27 cellular contexts compared by ENCODE assay signal in the genomic region with DNA sequence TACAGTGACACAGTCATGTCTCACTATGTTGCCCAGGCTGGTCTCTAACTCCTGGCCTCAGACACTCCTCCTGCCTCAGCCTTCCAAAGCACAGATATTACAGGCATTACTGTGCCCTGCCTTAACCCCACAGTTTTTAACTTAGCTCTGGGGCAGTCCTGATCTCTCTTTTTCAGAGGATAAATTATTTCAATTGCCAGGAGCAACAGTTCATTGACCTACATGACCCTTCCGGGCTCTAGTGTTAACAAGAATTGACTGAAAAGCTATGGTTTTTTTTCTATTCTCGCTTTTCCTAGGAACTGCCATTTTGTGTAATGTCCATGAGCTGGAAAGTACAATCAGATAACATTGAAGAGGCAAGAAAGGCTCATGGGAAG.
DNase-seq lines count a peak whose midpoint lies in the region; ATAC-seq, FAIRE-seq and TF ChIP-seq lines count a peak whose summit lies in the region.
"Had no signal": no experiment of that assay in that cellular context is flagged by ENCODE, and none has a peak within 500 bp of the region (broad histone marks: within the 10 kb centered on the region; RNA-seq: fewer than 3 reads in every experiment).

No MANE protein-coding gene starts in this region.

- H3K36me3 Mint-ChIP-seq in HFFc6 (ENCODE audit: low read depth) (no peaks in the 10 kb centered on the region), mesothelial cell of epicardium (no peaks in the 10 kb centered on the region)
- H3K36me3 Mint-ChIP-seq: activated naive CD8-positive, alpha-beta T cell treated with anti-CD3 and anti-CD28 coated beads for 36 hours; immature natural killer cell; neural progenitor cell; T-cell had no signal

- H3K27me3 ChIP-seq in adrenal gland (no peaks in the 10 kb centered on the region), stomach smooth muscle (ENCODE audit: control insufficient read depth in 1 of 2, insufficient read depth in 2 of 2, low read length in 2 of 2) (no peaks in the 10 kb centered on the region)
- H3K27me3 ChIP-seq: hepatocyte, neural progenitor cell, suprapubic skin had no signal

- H3K9ac ChIP-seq in stomach smooth muscle (ENCODE audit: low read length in 2 of 2), result peak overlapping the region in 1 of 2 donors; percentile 47
- H3K9ac ChIP-seq: neural progenitor cell had no signal

- no peaks in the 10 kb centered on the region for H3K36me3 ChIP-seq in adrenal gland (replicated peaks in 1 of 2)
- H3K36me3 ChIP-seq in stomach smooth muscle (ENCODE audit: control insufficient read depth in 2 of 2, insufficient read depth in 2 of 2, low read length in 2 of 2), result no peaks in the 10 kb centered on the region
- H3K36me3 ChIP-seq: left ventricle myocardium inferior, neural progenitor cell, suprapubic skin had no signal

- H3K4me3 ChIP-seq in adrenal gland, result no peak overlapping the region
- no peak overlapping the region for H3K4me3 ChIP-seq in stomach smooth muscle (ENCODE audit: low read length in 2 of 2)
- H3K4me3 ChIP-seq: hepatocyte, left ventricle myocardium inferior, neural progenitor cell, suprapubic skin had no signal

- H3K4me1 ChIP-seq in adrenal gland (replicated peaks in 1 of 2) (peaks cover 21 to 43% of the 10 kb centered on the region in 2 donors), stomach smooth muscle (ENCODE audit: control insufficient read depth, insufficient read depth, low read length) (peaks cover 35% of the 10 kb centered on the region)
- H3K4me1 ChIP-seq: neural progenitor cell had no signal

- no peaks in the 10 kb centered on the region for H3K9me3 Mint-ChIP-seq in HFFc6
- no peaks in the 10 kb centered on the region for H3K9me3 Mint-ChIP-seq in mesothelial cell of epicardium
- H3K9me3 Mint-ChIP-seq: immature natural killer cell, neural progenitor cell, T-cell had no signal

- H3K27ac Mint-ChIP-seq in HFFc6, result peak overlapping the region; percentile 70; the same call in 1 of the 2 replicates
- H3K27ac Mint-ChIP-seq in mesothelial cell of epicardium, result peak overlapping the region; percentile 23
- H3K27ac Mint-ChIP-seq: activated CD8-positive, alpha-beta T cell treated with anti-CD3 and anti-CD28 coated beads for 36 hours; activated naive CD8-positive, alpha-beta T cell treated with anti-CD3 and anti-CD28 coated beads for 36 hours; immature natural killer cell; neural progenitor cell; progenitor cell of endocrine pancreas; T-cell had no signal

- DNase-seq in HFFc6 (no peak), adrenal gland (no peak), mesothelial cell of epicardium (ENCODE audit: low spot score in 2 of 2, unreplicated experiment in 2 of 2) (no peak), GOT3 (lab: John Stamatoyannopoulos, UW) (no peak), HTR-8/SVneo (ENCODE audit: insufficient read length, low spot score) (no peak), NCI-H128 (lab: John Stamatoyannopoulos, UW; ENCODE audit: unreplicated experiment) (no peak)
- DNase-seq: activated CD4-positive, alpha-beta T cell treated with anti-CD3 and anti-CD28 coated beads for 1 hour; activated CD8-positive, alpha-beta T cell treated with anti-CD3 and anti-CD28 coated beads for 36 hours; activated naive CD8-positive, alpha-beta T cell treated with anti-CD3 and anti-CD28 coated beads for 36 hours; cerebellar nuclear complex; immature natural killer cell; left ventricle myocardium inferior; NCI-H1105; NCI-H2029; SHP77 treated with DMSO at 0.1 percent for 48 hours; stimulated activated CD4-positive, alpha-beta T cell treated with anti-CD3 and anti-CD28 coated beads, Interleukin-1b, Interleukin-23, amount 100 ng/mL, for 48 hours; T-cell had no signal

- H3K27ac ChIP-seq in adrenal gland (peak overlapping the region; percentile 10 to 87 (median 62)), stomach smooth muscle (ENCODE audit: low read length) (peak overlapping the region; percentile 84)
- H3K27ac ChIP-seq: C4-2B, hepatocyte, HL-60, left ventricle myocardium inferior, neural progenitor cell, suprapubic skin had no signal

- H3K27me3 Mint-ChIP-seq in HFFc6 (ENCODE audit: insufficient read depth) (peaks cover 11% of the 10 kb centered on the region), mesothelial cell of epicardium (ENCODE audit: low read depth) (no peaks in the 10 kb centered on the region)
- H3K27me3 Mint-ChIP-seq: activated naive CD8-positive, alpha-beta T cell treated with anti-CD3 and anti-CD28 coated beads for 36 hours had no signal

- H3K4me1 Mint-ChIP-seq in HFFc6 (ENCODE audit: low read depth), result peaks cover 33% of the 10 kb centered on the region
- peaks cover 26% of the 10 kb centered on the region for H3K4me1 Mint-ChIP-seq in mesothelial cell of epicardium
- H3K4me1 Mint-ChIP-seq: immature natural killer cell had no signal

- H3K9me3 ChIP-seq in adrenal gland (replicated peaks in 1 of 3) (no peaks in the 10 kb centered on the region), stomach smooth muscle (ENCODE audit: control insufficient read depth in 2 of 2, low read length in 2 of 2) (no peaks in the 10 kb centered on the region)
- H3K9me3 ChIP-seq: left ventricle myocardium inferior, suprapubic skin had no signal

- no peak overlapping the region for H3K4me3 Mint-ChIP-seq in HFFc6
- no peak overlapping the region for H3K4me3 Mint-ChIP-seq in mesothelial cell of epicardium
- H3K4me3 Mint-ChIP-seq: activated CD8-positive, alpha-beta T cell treated with anti-CD3 and anti-CD28 coated beads for 36 hours; activated naive CD8-positive, alpha-beta T cell treated with anti-CD3 and anti-CD28 coated beads for 36 hours; immature natural killer cell; neural progenitor cell; T-cell had no signal

- intact Hi-C loops in adrenal gland (cut with DNase I), result no loop called here

- TF ChIP-seq CTCF in HFFc6 (IDR thresholded peaks at IDR 0.05) (no peak), adrenal gland (IDR thresholded peaks at IDR 0.05) (no peak), mesothelial cell of epicardium (IDR thresholded peaks at IDR 0.05; ENCODE audit: unreplicated experiment) (no peak)

- TF ChIP-seq POLR2A in adrenal gland (IDR thresholded peaks at IDR 0.05), result no peak

- 48 to 60% (median 50%) methylated on average over 2 of the region's 2 CpGs for WGBS in adrenal gland, 4 donors

- no peak for ATAC-seq in HG03457 (IDR thresholded peaks at IDR 0.05; ENCODE audit: unreplicated experiment)
- ATAC-seq: activated CD8-positive, alpha-beta T cell treated with anti-CD3 and anti-CD28 coated beads for 36 hours; T-cell had no signal

- FAIRE-seq in HTR-8/SVneo (lab: Jason Lieb, UNC), result no peak
- FAIRE-seq: small intestine, TTC549 had no signal
